ENCODE assay signal across 21 cellular contexts in genomic region chr21:28731700-28732321, GRCh38.
"Had no signal": no experiment of that assay in that cellular context is flagged by ENCODE, and none has a peak within 500 bp of the region (broad histone marks: within the 10 kb centered on the region; RNA-seq: fewer than 3 reads in every experiment).

No MANE protein-coding gene starts in this region.

- H3K27ac ChIP-seq: adrenal gland, ascending aorta, brain microvascular endothelial cell, hepatocyte, left lung, prostate gland, tibial artery had no signal

- H2AFZ ChIP-seq: hepatocyte had no signal

- H3K4me3 ChIP-seq: adrenal gland, ascending aorta, hepatocyte, left lung, prostate gland, tibial artery had no signal

- H3K79me2 ChIP-seq: hepatocyte had no signal

- H3K27me3 Mint-ChIP-seq: activated naive CD8-positive, alpha-beta T cell; activated T-helper 17 cell treated with anti-CD3 and anti-CD28 coated beads, Interleukin-2, amount 50 U/mL, for 72 hours; stimulated activated naive CD8-positive, alpha-beta T cell treated with anti-CD3 and anti-CD28 coated beads, Interleukin-15, Interleukin-2, amounts not matched to agents 100 ng/mL and 50 ng/mL, for 24 hours had no signal

- DNase-seq: activated CD4-positive, alpha-beta T cell treated with anti-CD3 and anti-CD28 coated beads for 1 hour; activated T-cell treated with anti-CD3 and anti-CD28 coated beads, Interleukin-2, amount 50 U/mL, for 1 hour; adrenal gland; brain microvascular endothelial cell; cortex of kidney; erythroblast; foreskin fibroblast; immature natural killer cell; left lung; mammary epithelial cell; natural killer cell; stimulated activated CD4-positive, alpha-beta T cell treated with anti-CD3 and anti-CD28 coated beads, Interleukin-4, amount 100 ng/mL, for 4 hours; tibial artery had no signal

- H3K27ac Mint-ChIP-seq: activated naive CD8-positive, alpha-beta T cell; activated T-helper 17 cell treated with anti-CD3 and anti-CD28 coated beads, Interleukin-2, amount 50 U/mL, for 72 hours; mesothelial cell of epicardium; stimulated activated naive CD8-positive, alpha-beta T cell treated with anti-CD3 and anti-CD28 coated beads, Interleukin-15, Interleukin-2, amounts not matched to agents 100 ng/mL and 50 ng/mL, for 24 hours; T-helper 2 cell treated with Interferon-gamma antibody and Interleukin-4, amounts not matched to agents 5 μg/mL and 100 μg/mL, for 36 hours had no signal

- H3K9me3 Mint-ChIP-seq: activated T-helper 17 cell treated with anti-CD3 and anti-CD28 coated beads, Interleukin-2, amount 50 U/mL, for 72 hours; immature natural killer cell; natural killer cell; T-helper 2 cell treated with Interferon-gamma antibody and Interleukin-4, amounts not matched to agents 5 μg/mL and 100 μg/mL, for 36 hours had no signal

- H3K36me3 Mint-ChIP-seq: mesothelial cell of epicardium, natural killer cell had no signal

- H3K4me3 Mint-ChIP-seq: activated naive CD8-positive, alpha-beta T cell; activated T-helper 17 cell treated with anti-CD3 and anti-CD28 coated beads, Interleukin-2, amount 50 U/mL, for 72 hours; immature natural killer cell; mesothelial cell of epicardium; natural killer cell; stimulated activated naive CD8-positive, alpha-beta T cell treated with anti-CD3 and anti-CD28 coated beads, Interleukin-15, Interleukin-2, amounts not matched to agents 100 ng/mL and 50 ng/mL, for 24 hours; T-helper 2 cell treated with Interferon-gamma antibody and Interleukin-4, amounts not matched to agents 5 μg/mL and 100 μg/mL, for 36 hours had no signal

- H3K4me1 Mint-ChIP-seq: activated T-helper 17 cell treated with anti-CD3 and anti-CD28 coated beads, Interleukin-2, amount 50 U/mL, for 72 hours; mesothelial cell of epicardium had no signal

- H3K27me3 ChIP-seq: adrenal gland, ascending aorta, brain microvascular endothelial cell, hepatocyte, left lung, tibial artery had no signal

- ATAC-seq: activated T-helper 17 cell treated with anti-CD3 and anti-CD28 coated beads, Interleukin-2, amount 50 U/mL, for 72 hours; left lung; natural killer cell had no signal

- H3K9me3 ChIP-seq: adrenal gland, ascending aorta, left lung, prostate gland, tibial artery had no signal

- H3K4me2 ChIP-seq: hepatocyte had no signal

- H3K36me3 ChIP-seq: adrenal gland, ascending aorta, brain microvascular endothelial cell, left lung, prostate gland, tibial artery had no signal

- H3K4me1 ChIP-seq: adrenal gland, ascending aorta, left lung, prostate gland had no signal
